Comparison of ENCODE assay signal across 8 cellular contexts in the genomic region with DNA sequence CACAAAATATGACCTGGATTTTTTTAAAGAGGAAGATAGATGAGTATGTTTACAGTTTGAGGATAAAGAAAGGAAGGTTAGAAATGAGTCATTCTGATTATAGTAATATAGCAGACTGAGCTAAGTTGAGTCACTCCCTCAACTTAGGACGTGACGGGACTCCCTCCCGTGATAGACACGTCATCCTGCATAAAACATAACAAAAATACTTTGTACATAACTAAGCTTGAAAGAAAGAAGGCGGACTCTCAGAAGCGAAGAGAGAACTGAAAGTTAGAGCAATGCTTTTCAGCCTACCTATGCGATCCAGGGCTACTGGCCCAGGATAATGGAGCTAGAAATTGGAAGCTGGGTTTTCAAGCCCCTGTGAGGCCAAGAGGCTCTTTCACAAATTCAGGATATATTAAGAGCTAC. TPM values are rescaled to one million over a fixed set of nuclear protein-coding genes. Genes with fewer than 3 reads are reported as not detected.
DNase-seq lines count a peak whose midpoint lies in the region; ATAC-seq, FAIRE-seq and TF ChIP-seq lines count a peak whose summit lies in the region.

No MANE protein-coding gene starts in this region.

- intact Hi-C loops in activated naive CD4-positive, alpha-beta T cell treated with anti-CD3 and anti-CD28 coated beads for 36 hours (cut with micrococcal nuclease) = loop anchor here (1.0 to 10.0 kb wide), 9 partner anchors 129 to 1732 kb away; partner anchors contain the start of genes COX20 and HNRNPU
- intact Hi-C loops in upper lobe of right lung (cut with DNase I) = no loop called here
- intact Hi-C loops in head of caudate nucleus (cut with DNase I) = loop anchor here (5.0 kb wide), 1 partner anchor 52 kb away; the partner anchor contains the start of gene DESI2

- FAIRE-seq in H54 (lab: Jason Lieb, UNC) = peak; percentile 36

- H3K9me3 ChIP-seq in lung (ENCODE audit: control insufficient read depth in 2 of 2, insufficient read depth in 1 of 2, low read length in 1 of 2) (no peaks in the 10 kb centered on the region), upper lobe of right lung (no peaks in the 10 kb centered on the region)

- no peak for TF ChIP-seq CTCF in GM12864 (IDR thresholded peaks at IDR 0.05; ENCODE audit: low read depth, low read length, missing control alignments)
- TF ChIP-seq CTCF in lung (IDR thresholded peaks at IDR 0.05; ENCODE audit: control extremely low read depth, extremely low read depth) = no peak
- TF ChIP-seq CTCF in upper lobe of right lung (IDR thresholded peaks at IDR 0.05) = no peak

- H3K27ac ChIP-seq in lung (ENCODE audit: low read depth in 1 of 2, low read length in 1 of 2) (no peak overlapping the region), upper lobe of right lung (no peak overlapping the region), substantia nigra (ENCODE audit: low read depth, low read length, poor library complexity, severe bottlenecking) (no peak overlapping the region)

- peak; percentile 25 for DNase-seq in GM12864 (ENCODE audit: low read depth)
- peak; percentile 76 for DNase-seq in H54 (ENCODE audit: insufficient read length, low spot score)
- DNase-seq in NCI-H226 = peak; percentile 93
- DNase-seq in activated naive CD4-positive, alpha-beta T cell treated with anti-CD3 and anti-CD28 coated beads for 36 hours = peak; percentile 79
- no peak for DNase-seq in lung (ENCODE audit: low spot score)
- no peak for DNase-seq in upper lobe of right lung
- no peak for DNase-seq in head of caudate nucleus
- no peak for DNase-seq in substantia nigra (lab: John Stamatoyannopoulos, UW)

- WGBS in lung, 2 donors = 52 to 66% methylated on average over 7 of the region's 7 CpGs

- H3K36me3 ChIP-seq in lung (ENCODE audit: control insufficient read depth in 2 of 2, insufficient read depth in 2 of 2, low read length in 2 of 2) (no peaks in the 10 kb centered on the region), upper lobe of right lung (no peaks in the 10 kb centered on the region)

- ATAC-seq in lung (ENCODE audit: insufficient read depth, low FRiP score) = peak; percentile 54
- peak; percentile 70 for ATAC-seq in upper lobe of right lung

- H3K4me3 ChIP-seq in GM12864 (ENCODE audit: low read depth, low read length) = no peak overlapping the region
- H3K4me3 ChIP-seq in lung = no peak overlapping the region
- no peak overlapping the region for H3K4me3 ChIP-seq in upper lobe of right lung

- H3K36me3 Mint-ChIP-seq in activated naive CD4-positive, alpha-beta T cell treated with anti-CD3 and anti-CD28 coated beads for 36 hours (ENCODE audit: low read depth) = no peaks in the 10 kb centered on the region

- CTCF ChIA-PET in activated naive CD4-positive, alpha-beta T cell treated with anti-CD3 and anti-CD28 coated beads for 36 hours (lab: Charles Lee) = interaction anchor here (0.6 to 1.4 kb wide), 4 partner anchors 12 to 201 kb away, joined by 3 to 12 read pairs (median 4); no protein-coding TSS in a partner anchor

- peak overlapping the region; percentile 87 for H3K27ac Mint-ChIP-seq in activated naive CD4-positive, alpha-beta T cell treated with anti-CD3 and anti-CD28 coated beads for 36 hours

- peaks cover 21% of the 10 kb centered on the region for H3K4me1 Mint-ChIP-seq in activated naive CD4-positive, alpha-beta T cell treated with anti-CD3 and anti-CD28 coated beads for 36 hours (ENCODE audit: low read depth)

- no peaks in the 10 kb centered on the region for H3K9me3 Mint-ChIP-seq in activated naive CD4-positive, alpha-beta T cell treated with anti-CD3 and anti-CD28 coated beads for 36 hours

- H3K27me3 ChIP-seq in lung (ENCODE audit: control insufficient read depth, insufficient read depth) (no peaks in the 10 kb centered on the region), upper lobe of right lung (no peaks in the 10 kb centered on the region)

- peaks cover 2% of the 10 kb centered on the region for H3K27me3 Mint-ChIP-seq in activated naive CD4-positive, alpha-beta T cell treated with anti-CD3 and anti-CD28 coated beads for 36 hours (ENCODE audit: low read depth)

- H3K4me1 ChIP-seq in lung (ENCODE audit: control insufficient read depth in 2 of 2, insufficient read depth in 2 of 2, low read length in 2 of 2) (no peaks in the 10 kb centered on the region), upper lobe of right lung (no peaks in the 10 kb centered on the region)

- H3K4me3 Mint-ChIP-seq in activated naive CD4-positive, alpha-beta T cell treated with anti-CD3 and anti-CD28 coated beads for 36 hours = peak overlapping the region; percentile 64

- no peak for TF ChIP-seq POLR2A in H54 (IDR thresholded peaks at IDR 0.05; ENCODE audit: low read depth, low read length)

RNA-seq across cellular contexts. Expression of gene DESI2, which starts 53.0 kb away (rescaled TPM):
- total RNA-seq in activated naive CD4-positive, alpha-beta T cell treated with anti-CD3 and anti-CD28 coated beads for 36 hours = 10 to 100 TPM; 31.7 to 32.5 TPM
- 100 to 1,000 TPM in 1 of 2 donors, 10 to 100 TPM in 1; 50.0 to 142 TPM for total RNA-seq in lung
- polyA plus RNA-seq in lung = 10 to 100 TPM; 17.1 to 20.1 TPM
- 53.1 TPM for total RNA-seq in upper lobe of right lung

Comparison
In these comparisons a context has a peak if more than half of its experiments do, and no peak if none do; other contexts are left out.
1. DNase-seq: peak in GM12864 (single experiment), H54 (single experiment), NCI-H226 (single experiment) and activated naive CD4-positive, alpha-beta T cell treated with anti-CD3 and anti-CD28 coated beads for 36 hours (single experiment); none in lung (single experiment), upper lobe of right lung (single experiment), head of caudate nucleus (0 of 42) and substantia nigra (0 of 49).